1 cellular context compared by ENCODE assay signal in genomic region chr1:235954306-235955283, GRCh38.
A peak's percentile ranks its signal among the peaks of the same experiment; 100 is the strongest.
TF ChIP-seq lines count a peak whose summit lies in the region.

No MANE protein-coding gene starts in this region.

TF ChIP-seq in HepG2, 621 proteins besides CTCF, POLR2A, EP300 and RAD21 (continued from another document):
- TF ChIP-seq NR2C2 (CRISPR knock-in tag; IDR thresholded peaks at IDR 0.05; ENCODE audit: borderline replicate concordance) (peak; percentile 74), ZFP41 (CRISPR knock-in tag; IDR thresholded peaks at IDR 0.05; ENCODE audit: borderline replicate concordance) (no peak), STAG1 (CRISPR knock-in tag; IDR thresholded peaks at IDR 0.05) (peak; percentile 22; the same call in 1 of the 2 replicates)
TF ChIP-seq in HepG2: peak in this region for 23.
